In genomic region chr2:241443486-241444223, GRCh38 we compare ENCODE assay signal across 1 cellular context.
TF ChIP-seq lines count a peak whose summit lies in the region.

No MANE protein-coding gene starts in this region.

TF ChIP-seq in K562, 482 proteins besides CTCF, POLR2A, EP300 and RAD21 (continued from another document and continues in another):
- TF ChIP-seq MITF (IDR thresholded peaks at IDR 0.05) (no peak), TAF1 (IDR thresholded peaks at IDR 0.05; ENCODE audit: control insufficient read depth, extremely low read depth, insufficient read depth, low read length, severe bottlenecking) (no peak), PREB (CRISPR knock-in tag; IDR thresholded peaks at IDR 0.05) (no peak), ATF7 (IDR thresholded peaks at IDR 0.05) (no peak), NFATC3 (IDR thresholded peaks at IDR 0.05) (no peak), L3MBTL2 (IDR thresholded peaks at IDR 0.05) (peak; percentile 78), C11orf30 (IDR thresholded peaks at IDR 0.05; ENCODE audit: low read depth) (peak; percentile 71), HCFC1 (IDR thresholded peaks at IDR 0.05; ENCODE audit: low read depth, low read length) (no peak), PRPF4 (IDR thresholded peaks at IDR 0.05; ENCODE audit: insufficient read depth, low read depth, low read length, poor library complexity, severe bottlenecking) (no peak), IRF2 (CRISPR knock-in tag; IDR thresholded peaks at IDR 0.05) (no peak), SOX6 (IDR thresholded peaks at IDR 0.05) (peak; percentile 82), PHTF2 (CRISPR knock-in tag; IDR thresholded peaks at IDR 0.05) (no peak), SRSF9 (IDR thresholded peaks at IDR 0.05; ENCODE audit: borderline replicate concordance, low read depth, low read length) (no peak), MXD1 (CRISPR knock-in tag; IDR thresholded peaks at IDR 0.05; ENCODE audit: borderline replicate concordance, poor library complexity, severe bottlenecking) (no peak), ZBTB17 (CRISPR knock-in tag; IDR thresholded peaks at IDR 0.05) (no peak), DNMT1 (IDR thresholded peaks at IDR 0.05) (no peak), SP1 (CRISPR knock-in tag; IDR thresholded peaks at IDR 0.05) (no peak), BDP1 (IDR thresholded peaks at IDR 0.05; ENCODE audit: insufficient read depth, insufficient read length) (no peak), SAFB2 (IDR thresholded peaks at IDR 0.05; ENCODE audit: borderline replicate concordance, low read depth, low read length, severe bottlenecking) (no peak), NFE2L1 (tag; IDR thresholded peaks at IDR 0.05; ENCODE audit: borderline replicate concordance, low read depth) (no peak), ETS1 (conservative IDR thresholded peaks at IDR 0.05; ENCODE audit: control insufficient read depth, low read depth, low read length) (no peak), CREM (IDR thresholded peaks at IDR 0.05; ENCODE audit: low read depth) (no peak), THAP12 (CRISPR knock-in tag; IDR thresholded peaks at IDR 0.05) (no peak), HDAC8 (tag; IDR thresholded peaks at IDR 0.05) (no peak), ZNF592 (IDR thresholded peaks at IDR 0.05) (no peak), ZBTB33 (CRISPR knock-in tag; IDR thresholded peaks at IDR 0.05) (no peak), CTBP1 (IDR thresholded peaks at IDR 0.05; ENCODE audit: borderline replicate concordance) (peak; percentile 54; the same call in 1 of the 2 replicates), EWSR1 (IDR thresholded peaks at IDR 0.05; ENCODE audit: borderline replicate concordance, low read depth, partially characterized antibody) (no peak), SMARCB1 (IDR thresholded peaks at IDR 0.05; ENCODE audit: insufficient read length, low read depth) (no peak), SAP30 (IDR thresholded peaks at IDR 0.05; ENCODE audit: borderline replicate concordance, insufficient read depth, low read depth, low read length, poor library complexity, severe bottlenecking) (no peak), KDM1A (IDR thresholded peaks at IDR 0.05) (peak; percentile 38 to 45; a peak in 2 of 4 replicates), ZNF217 (CRISPR knock-in tag; IDR thresholded peaks at IDR 0.05) (no peak), ELF1 (tag; IDR thresholded peaks at IDR 0.05) (no peak), NKRF (IDR thresholded peaks at IDR 0.05; ENCODE audit: borderline replicate concordance) (no peak), CSDE1 (IDR thresholded peaks at IDR 0.05) (no peak), ASH1L (IDR thresholded peaks at IDR 0.05; ENCODE audit: borderline replicate concordance, low read depth, partially characterized antibody) (no peak), YY1 (IDR thresholded peaks at IDR 0.05; ENCODE audit: borderline replicate concordance in 1 of 3, control insufficient read depth in 1 of 3, extremely low read depth in 1 of 3, insufficient read depth in 3 of 3, insufficient read length in 1 of 3, insufficient replicate concordance in 2 of 3, low read depth in 1 of 3, low read length in 2 of 3) (no peak), SNAPC5 (CRISPR knock-in tag; IDR thresholded peaks at IDR 0.05) (no peak), HEY1 (CRISPR knock-in tag; IDR thresholded peaks at IDR 0.05; ENCODE audit: borderline replicate concordance) (no peak), ETV1 (tag; conservative IDR thresholded peaks at IDR 0.05; ENCODE audit: low read depth) (no peak)
